ENCODE assay signal across 33 cellular contexts in the genomic region with DNA sequence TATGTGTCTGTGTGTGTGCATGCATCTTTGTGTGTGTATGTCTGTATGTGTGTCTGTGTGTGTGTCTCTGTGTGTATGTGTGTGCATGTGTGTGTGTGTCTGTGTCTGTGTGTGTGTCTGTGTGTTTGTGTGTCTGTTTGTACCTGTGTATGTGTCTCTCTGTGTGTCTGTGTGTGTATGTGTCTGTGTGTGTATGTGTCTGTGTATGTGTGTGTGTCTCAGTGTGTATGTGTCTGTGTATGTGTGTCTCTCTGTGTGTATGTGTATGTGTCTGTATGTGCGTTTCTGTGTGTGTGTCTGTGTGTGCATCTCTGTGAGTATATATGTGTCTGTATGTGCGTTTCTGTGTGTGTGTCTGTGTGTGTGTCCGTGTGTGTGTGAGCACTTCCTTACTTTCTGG. TPM values are rescaled to one million over a fixed set of nuclear protein-coding genes. Genes with fewer than 3 reads are reported as not detected.
"Had no signal": no experiment of that assay in that cellular context is flagged by ENCODE, and none has a peak within 500 bp of the region (broad histone marks: within the 10 kb centered on the region; RNA-seq: fewer than 3 reads in every experiment).

No MANE protein-coding gene starts in this region.

- H3K9me3 Mint-ChIP-seq: natural killer cell; stimulated activated effector memory CD8-positive, alpha-beta T cell treated with anti-CD3 and anti-CD28 coated beads, Interleukin-12 subunit alpha, Interleukin-12 subunit beta, amount 100 ng/mL, for 72 hours; type B pancreatic cell had no signal

- H3K4me2 ChIP-seq: smooth muscle cell had no signal

- H3K4me3 ChIP-seq: left lung, smooth muscle cell, stomach, thyroid gland had no signal

- ATAC-seq: left cardiac atrium; left lung; sciatic nerve; stimulated activated effector memory CD8-positive, alpha-beta T cell treated with anti-CD3 and anti-CD28 coated beads, Interleukin-12 subunit alpha, Interleukin-12 subunit beta, amount 100 ng/mL, for 72 hours had no signal

- H3K4me1 ChIP-seq: left lung, parathyroid adenoma, thyroid gland had no signal

- H3K9me3 ChIP-seq: left lung, neutrophil, stomach, thyroid gland had no signal

- H3K36me3 Mint-ChIP-seq: natural killer cell; stimulated activated effector memory CD8-positive, alpha-beta T cell treated with anti-CD3 and anti-CD28 coated beads, Interleukin-12 subunit alpha, Interleukin-12 subunit beta, amount 100 ng/mL, for 72 hours; type B pancreatic cell had no signal

- FAIRE-seq: frontal cortex had no signal

- H3K27me3 ChIP-seq: thyroid gland had no signal

- H3K9ac ChIP-seq: parathyroid adenoma had no signal

- H2AFZ ChIP-seq: parathyroid adenoma had no signal

- H3K27ac ChIP-seq: left lung, neutrophil, parathyroid adenoma, stomach, thyroid gland had no signal

- H3K27me3 Mint-ChIP-seq: progenitor cell of endocrine pancreas, type B pancreatic cell had no signal

- H3K4me3 Mint-ChIP-seq: natural killer cell; stimulated activated effector memory CD8-positive, alpha-beta T cell treated with anti-CD3 and anti-CD28 coated beads, Interleukin-12 subunit alpha, Interleukin-12 subunit beta, amount 100 ng/mL, for 72 hours; type B pancreatic cell had no signal

- H3K4me1 Mint-ChIP-seq: natural killer cell; stimulated activated effector memory CD8-positive, alpha-beta T cell treated with anti-CD3 and anti-CD28 coated beads, Interleukin-12 subunit alpha, Interleukin-12 subunit beta, amount 100 ng/mL, for 72 hours had no signal

- H3K36me3 ChIP-seq: left lung, neutrophil, stomach, thyroid gland had no signal

- H3K27ac Mint-ChIP-seq: natural killer cell; progenitor cell of endocrine pancreas; stimulated activated effector memory CD8-positive, alpha-beta T cell treated with anti-CD3 and anti-CD28 coated beads, Interleukin-12 subunit alpha, Interleukin-12 subunit beta, amount 100 ng/mL, for 72 hours; type B pancreatic cell had no signal

- H3K79me2 ChIP-seq: parathyroid adenoma had no signal

- DNase-seq: cerebellar nuclear complex; cortex of kidney; left cardiac atrium; left lung; mammary epithelial cell; mesendoderm; natural killer cell; stimulated activated CD4-positive, alpha-beta T cell treated with anti-CD3 and anti-CD28 coated beads, Interleukin-12 subunit alpha, Interleukin-12 subunit beta, amount 100 ng/mL, for 4 hours; stimulated activated CD4-positive, alpha-beta T cell treated with anti-CD3 and anti-CD28 coated beads, Interleukin-2, amount 100 ng/mL, for 24 hours; stimulated activated CD4-positive, alpha-beta T cell treated with anti-CD3 and anti-CD28 coated beads, Interleukin-4, amount 100 ng/mL, for 24 hours; stimulated activated naive CD4-positive, alpha-beta T cell treated with Interleukin-2 at 50 U/mL for 16 hours; stomach; thyroid gland had no signal

RNA-seq across cellular contexts. Expression of a gene that starts 39.6 kb away (rescaled TPM):
- total RNA-seq: fibroblast of villous mesenchyme, natural killer cell had no signal

RNA-seq across cellular contexts. Expression of a gene that starts 42.6 kb away (rescaled TPM):
- total RNA-seq: dermis microvascular lymphatic vessel endothelial cell, fibroblast of villous mesenchyme, frontal cortex, glomerular endothelial cell, kidney epithelial cell, left cardiac atrium, left lung, lower leg skin, mammary epithelial cell, myocyte, natural killer cell, omental fat pad, progenitor cell of endocrine pancreas, sciatic nerve, smooth muscle cell, stomach, subcutaneous adipose tissue, temporal lobe, thyroid gland, urinary bladder had no signal
- polyA plus RNA-seq: esophagus, mammary epithelial cell, neural cell, stomach had no signal
